Comparison of ENCODE assay signal across 8 cellular contexts in the genomic region with DNA sequence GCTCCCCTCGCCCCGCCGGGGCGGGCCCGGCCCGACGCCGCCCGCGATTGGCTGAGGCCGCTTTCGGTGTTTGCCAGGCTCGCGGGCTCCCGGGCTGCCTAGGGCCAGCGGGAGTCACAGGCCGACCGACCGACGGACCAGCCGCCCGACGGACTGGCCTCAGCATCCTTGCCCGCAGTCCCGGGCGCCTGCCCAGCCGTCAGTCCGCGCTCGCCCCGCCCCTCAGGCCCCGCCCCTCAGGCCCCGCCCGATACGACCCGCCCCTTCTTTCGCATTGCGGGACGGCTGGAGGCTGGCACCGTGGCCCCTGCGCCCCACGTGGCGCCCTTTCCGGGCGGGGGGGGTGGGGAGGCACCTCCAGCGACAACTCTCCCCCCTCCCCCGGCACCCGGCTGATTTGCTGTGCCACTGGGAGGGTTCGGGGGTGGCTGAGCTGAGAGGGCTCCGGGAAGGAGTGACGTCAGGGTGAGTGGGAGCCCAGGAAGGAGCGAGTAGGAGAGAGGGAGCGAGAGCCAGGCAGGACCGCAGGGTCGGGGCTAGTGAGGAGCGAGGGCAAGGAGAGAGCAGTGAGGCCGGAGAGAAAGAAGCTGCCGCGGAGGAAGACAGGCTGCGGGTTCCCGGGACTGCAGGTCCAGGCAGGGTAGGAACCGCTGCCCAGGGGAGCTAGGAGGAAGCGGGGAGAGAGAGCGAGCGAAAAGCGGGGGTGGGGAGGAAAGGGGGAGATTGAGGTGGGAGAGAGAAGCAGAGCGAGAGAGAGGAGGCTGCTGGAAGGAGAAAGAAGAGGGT. TPM values are rescaled to one million over a fixed set of nuclear protein-coding genes. Genes with fewer than 3 reads are reported as not detected.
DNase-seq lines count a peak whose midpoint lies in the region; ATAC-seq lines count a peak whose summit lies in the region.

A gene with protein sequence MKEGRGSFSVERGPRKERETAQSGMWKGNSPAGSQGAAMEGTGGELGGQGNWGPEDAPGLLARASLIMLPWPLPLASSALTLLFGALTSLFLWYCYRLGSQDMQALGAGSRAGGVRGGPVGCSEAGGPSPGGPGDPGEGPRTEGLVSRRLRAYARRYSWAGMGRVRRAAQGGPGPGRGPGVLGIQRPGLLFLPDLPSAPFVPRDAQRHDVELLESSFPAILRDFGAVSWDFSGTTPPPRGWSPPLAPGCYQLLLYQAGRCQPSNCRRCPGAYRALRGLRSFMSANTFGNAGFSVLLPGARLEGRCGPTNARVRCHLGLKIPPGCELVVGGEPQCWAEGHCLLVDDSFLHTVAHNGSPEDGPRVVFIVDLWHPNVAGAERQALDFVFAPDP (plus strand): TSS at position 387 of the 786 bp plus-strand sequence. CDS start 484 bp downstream, outside the sequence.

- POLR2A ChIA-PET in activated CD4-positive, alpha-beta memory T cell treated with anti-CD3 and anti-CD28 coated beads for 36 hours (lab: Charles Lee): interaction anchor here (0.8 to 2.1 kb wide), 4 partner anchors 25 to 198 kb away, joined by 3 to 7 read pairs (median 6); partner anchors contain the start of genes HIRIP3 and KCTD13

- H3K4me3 Mint-ChIP-seq in activated CD4-positive, alpha-beta memory T cell treated with anti-CD3 and anti-CD28 coated beads for 36 hours: peak within 1 kb of the TSS; percentile 77

- CTCF ChIA-PET in activated CD4-positive, alpha-beta memory T cell treated with anti-CD3 and anti-CD28 coated beads for 36 hours (lab: Charles Lee): interaction anchor here (0.6 to 2.0 kb wide), 7 partner anchors 10 to 200 kb away, joined by 3 to 12 read pairs (median 3); partner anchors contain the start of genes KCTD13 and TLCD3B

- peaks cover 18% of the 10 kb centered on the region for H3K27me3 Mint-ChIP-seq in activated CD4-positive, alpha-beta memory T cell treated with anti-CD3 and anti-CD28 coated beads for 36 hours

- ATAC-seq in HG02798 (IDR thresholded peaks at IDR 0.05; ENCODE audit: poor library complexity, unreplicated experiment) (peak; percentile 75), GM21515 (IDR thresholded peaks at IDR 0.05; ENCODE audit: unreplicated experiment) (no peak)

- peak; percentile 84 for DNase-seq in Daoy (ENCODE audit: low read depth)
- DNase-seq in NCI-H510A treated with DMSO at 0.1 percent for 48 hours (lab: John Stamatoyannopoulos, UW): peak; percentile 93
- DNase-seq in activated CD4-positive, alpha-beta memory T cell treated with anti-CD3 and anti-CD28 coated beads for 36 hours: peak; percentile 71
- DNase-seq in effector CD4-positive, alpha-beta T cell: peak; percentile 74
- peak; percentile 53 to 58 for DNase-seq in lung microvascular endothelial cell (ENCODE audit: low read depth in 2 of 2)
- DNase-seq in stimulated activated CD4-positive, alpha-beta T cell treated with anti-CD3 and anti-CD28 coated beads, TNF-alpha, amount 100 ng/mL, for 24 hours (ENCODE audit: low read depth in 3 of 3): peak in 2 of 3 experiments; percentile 53 to 67

- no peaks in the 10 kb centered on the region for H3K9me3 Mint-ChIP-seq in activated CD4-positive, alpha-beta memory T cell treated with anti-CD3 and anti-CD28 coated beads for 36 hours

- H3K4me1 Mint-ChIP-seq in activated CD4-positive, alpha-beta memory T cell treated with anti-CD3 and anti-CD28 coated beads for 36 hours (ENCODE audit: low read depth): peaks cover 8% of the 10 kb centered on the region

- H3K27ac Mint-ChIP-seq in activated CD4-positive, alpha-beta memory T cell treated with anti-CD3 and anti-CD28 coated beads for 36 hours: no peak within 1 kb of the TSS

- intact Hi-C loops in activated CD4-positive, alpha-beta memory T cell treated with anti-CD3 and anti-CD28 coated beads for 36 hours (cut with micrococcal nuclease): loop anchor here (1.0 kb wide), 1 partner anchor 26 kb away; the partner anchor contains the start of gene KCTD13

- H3K36me3 Mint-ChIP-seq in activated CD4-positive, alpha-beta memory T cell treated with anti-CD3 and anti-CD28 coated beads for 36 hours: no peaks in the 10 kb centered on the region

RNA-seq across cellular contexts. Expression of the gene that starts here (rescaled TPM):
- total RNA-seq in Daoy (2014; rRNA removed; shearing (Covaris generic)): 0.89 and 2.2 TPM in 2 replicates
- 1 to 10 TPM; 1.6 to 1.9 TPM for total RNA-seq in activated CD4-positive, alpha-beta memory T cell treated with anti-CD3 and anti-CD28 coated beads for 36 hours
- 0.20 and 0.22 TPM in 2 replicates for total RNA-seq in lung microvascular endothelial cell

Comparison
In these comparisons a context has a peak if more than half of its experiments do, and no peak if none do; other contexts are left out.
1. Peak in DNase-seq in lung microvascular endothelial cell; RNA of the gene not detected or under 1 TPM.